11 cellular contexts compared by ENCODE assay signal in genomic region chr12:98334768-98335167, GRCh38.
"Had no signal": no experiment of that assay in that cellular context is flagged by ENCODE, and none has a peak within 500 bp of the region (broad histone marks: within the 10 kb centered on the region; RNA-seq: fewer than 3 reads in every experiment).

No MANE protein-coding gene starts in this region.

- H3K27ac Mint-ChIP-seq: GM23338, H9, HFFc6 had no signal

- DNase-seq: GM23248, GOT3, H7, H9, HCEC 1CT, HFFc6 had no signal

- H3K9me3 Mint-ChIP-seq: GM23338, H9, HFFc6 had no signal

- H3K36me3 ChIP-seq: HAP-1 had no signal

- H3K4me1 Mint-ChIP-seq: GM23338, H9 had no signal

- H3K4me1 ChIP-seq: HAP-1 had no signal

- H3K4me3 Mint-ChIP-seq: GM23338, H9, HFFc6 had no signal

- H3K9ac ChIP-seq: GM23248 had no signal

- H3K27ac ChIP-seq: GM23248 had no signal

- H2AFZ ChIP-seq: GM23248, GM23338 had no signal

- H3K9me3 ChIP-seq: HAP-1 had no signal

- H3K4me3 ChIP-seq: GM23248, GM23338, HAP-1 had no signal

- FAIRE-seq: H1, H54 had no signal

- ATAC-seq: GM23338, HCT116 had no signal

- H3K4me2 ChIP-seq: GM23338 had no signal
